Comparison of ENCODE assay signal across 1 cellular context in genomic region chr15:29437888-29438713, GRCh38.
TF ChIP-seq lines count a peak whose summit lies in the region.

No MANE protein-coding gene starts in this region.

TF ChIP-seq in A549, 52 proteins besides CTCF, POLR2A, EP300 and RAD21 (continued from another document):
- no peak for TF ChIP-seq HMGXB4 (CRISPR knock-in tag; IDR thresholded peaks at IDR 0.05; ENCODE audit: borderline replicate concordance)
- no peak for TF ChIP-seq ZFP36 (IDR thresholded peaks at IDR 0.05; ENCODE audit: borderline replicate concordance, partially characterized antibody)
- no peak for TF ChIP-seq SREBF2 (IDR thresholded peaks at IDR 0.05)
TF ChIP-seq in A549: peak in this region for 0.
